23 cellular contexts compared by ENCODE assay signal in the genomic region with DNA sequence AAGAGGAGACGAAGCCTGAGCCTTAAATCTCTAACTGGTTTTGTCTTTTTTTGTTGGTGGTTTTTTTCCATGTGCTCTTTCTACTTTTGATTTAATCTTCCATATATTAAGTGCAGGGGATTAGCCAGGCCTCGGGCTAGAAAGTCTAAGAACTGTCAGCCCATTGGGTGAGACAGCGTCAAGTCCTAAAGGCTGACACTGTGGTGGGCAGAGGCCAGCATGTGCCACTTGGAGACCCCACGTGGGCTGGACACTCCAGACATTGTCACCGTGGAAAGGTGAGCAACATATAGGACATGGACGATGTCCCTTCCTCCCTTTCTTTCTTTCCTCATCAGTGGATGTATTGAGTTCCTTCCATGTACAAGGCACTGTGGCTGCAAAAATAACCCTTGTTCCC.
DNase-seq lines count a peak whose midpoint lies in the region; FAIRE-seq and TF ChIP-seq lines count a peak whose summit lies in the region.
"Had no signal": no experiment of that assay in that cellular context is flagged by ENCODE, and none has a peak within 500 bp of the region (broad histone marks: within the 10 kb centered on the region; RNA-seq: fewer than 3 reads in every experiment).

No MANE protein-coding gene starts in this region.

- no peak overlapping the region for H2AFZ ChIP-seq in neural progenitor cell (replicated peaks)
- H2AFZ ChIP-seq: GM23248 had no signal

- H3K4me3 ChIP-seq in neural progenitor cell (no peak overlapping the region), transverse colon (no peak overlapping the region)
- H3K4me3 ChIP-seq: A549; BLaER1 treated with 17β-estradiol and CSF1 and Interleukin-3, amounts not matched to agents 10 nM and 100 nM; GM23248 had no signal

- in situ Hi-C loops in transverse colon (cut with MboI; ENCODE audit: low pct_ligation_motif_present in 1 of 4, low pct_unique_long_range_greater_than_20kb in 1 of 4, low sequenced_read_pairs in 3 of 4): no loop called here

- DNase-seq in D721Med (ENCODE audit: insufficient read length, low spot score) (no peak), NCI-H82 (lab: John Stamatoyannopoulos, UW) (peak; percentile 77), neural progenitor cell (ENCODE audit: low spot score) (no peak), NCI-H2081 treated with DMSO at 0.1 percent for 48 hours (lab: John Stamatoyannopoulos, UW) (no peak), ureter (ENCODE audit: low spot score) (no peak), transverse colon (no peak)
- DNase-seq: 8988T; ACHN; AML-193; BE2C; CD4-positive, alpha-beta T cell; CD8-positive, alpha-beta memory T cell; DMS53; DMS79 treated with DMSO at 0.1 percent for 48 hours; GF-D8; GM23248; H9 had no signal

- H3K9me3 Mint-ChIP-seq in brain: no peaks in the 10 kb centered on the region
- H3K9me3 Mint-ChIP-seq in neural progenitor cell: no peaks in the 10 kb centered on the region
- H3K9me3 Mint-ChIP-seq: CD4-positive, alpha-beta T cell; CD8-positive, alpha-beta memory T cell; H9 had no signal

- WGBS in transverse colon (ENCODE audit: low coverage in 1 of 2), 2 donors: 90 to 94% methylated on average over 5 to 6 of the region's 6 CpGs

- H3K36me3 Mint-ChIP-seq in brain (peaks cover 3% of the 10 kb centered on the region), neural progenitor cell (no peaks in the 10 kb centered on the region)
- H3K36me3 Mint-ChIP-seq: CD14-positive monocyte; CD8-positive, alpha-beta memory T cell had no signal

- peak; percentile 21 for FAIRE-seq in D721Med (lab: Jason Lieb, UNC)
- FAIRE-seq: A549, GM12891, GM18507 had no signal

- intact Hi-C loops in transverse colon (cut with DNase I; ENCODE audit: low total_unique reads): no loop called here

- peak overlapping the region in 1 of 5 experiments; percentile 36 for H3K4me3 Mint-ChIP-seq in brain
- no peak overlapping the region for H3K4me3 Mint-ChIP-seq in neural progenitor cell
- H3K4me3 Mint-ChIP-seq: CD14-positive monocyte; CD4-positive, alpha-beta T cell; CD8-positive, alpha-beta memory T cell; H9 had no signal

- H3K4me2 ChIP-seq in neural progenitor cell: peak overlapping the region; percentile 15
- H3K4me2 ChIP-seq: A549; BLaER1 treated with 17β-estradiol and CSF1 and Interleukin-3, amounts not matched to agents 10 nM and 100 nM had no signal

- TF ChIP-seq CTCF in D721Med (IDR thresholded peaks at IDR 0.05; ENCODE audit: insufficient read depth, missing control alignments) (no peak), brain (conservative IDR thresholded peaks at IDR 0.05) (no peak), neural progenitor cell (IDR thresholded peaks at IDR 0.05) (no peak), transverse colon (IDR thresholded peaks at IDR 0.05) (no peak)

- H3K36me3 ChIP-seq in neural progenitor cell (no peaks in the 10 kb centered on the region), transverse colon (no peaks in the 10 kb centered on the region)
- H3K36me3 ChIP-seq: BE2C; BLaER1 treated with 17β-estradiol and CSF1 and Interleukin-3, amounts not matched to agents 10 nM and 100 nM had no signal

- H3K79me2 ChIP-seq in neural progenitor cell (ENCODE audit: low read depth): no peaks in the 10 kb centered on the region

- H3K27ac Mint-ChIP-seq in brain: peak overlapping the region in 4 of 5 experiments; percentile 64 to 81 (median 69)
- H3K27ac Mint-ChIP-seq in neural progenitor cell: no peak overlapping the region
- H3K27ac Mint-ChIP-seq: CD14-positive monocyte; CD4-positive, alpha-beta T cell; CD8-positive, alpha-beta memory T cell had no signal

- H3K9me3 ChIP-seq in neural progenitor cell (ENCODE audit: low read depth) (no peaks in the 10 kb centered on the region), transverse colon (no peaks in the 10 kb centered on the region)
- H3K9me3 ChIP-seq: A549, BE2C had no signal

- H3K27ac ChIP-seq in neural progenitor cell (no peak overlapping the region), transverse colon (no peak overlapping the region)
- H3K27ac ChIP-seq: A549; BLaER1 treated with 17β-estradiol and CSF1 and Interleukin-3, amounts not matched to agents 10 nM and 100 nM; GM23248 had no signal

- H3K27me3 Mint-ChIP-seq in brain: no peaks in the 10 kb centered on the region
- H3K27me3 Mint-ChIP-seq in neural progenitor cell (ENCODE audit: insufficient read depth, low read depth): peaks cover 4% of the 10 kb centered on the region

- no peaks in the 10 kb centered on the region for H3K27me3 ChIP-seq in neural progenitor cell
- H3K27me3 ChIP-seq in transverse colon: no peaks in the 10 kb centered on the region
- H3K27me3 ChIP-seq: BE2C; BLaER1 treated with 17β-estradiol and CSF1 and Interleukin-3, amounts not matched to agents 10 nM and 100 nM had no signal

- H3K4me1 ChIP-seq in neural progenitor cell (peaks cover 30% of the 10 kb centered on the region), transverse colon (no peaks in the 10 kb centered on the region)
- H3K4me1 ChIP-seq: A549 had no signal

- no peak overlapping the region for H3K9ac ChIP-seq in neural progenitor cell
- H3K9ac ChIP-seq: BLaER1 treated with 17β-estradiol and CSF1 and Interleukin-3, amounts not matched to agents 10 nM and 100 nM; GM23248 had no signal

- no peaks in the 10 kb centered on the region for H4K20me1 ChIP-seq in neural progenitor cell (ENCODE audit: low read depth)
- H4K20me1 ChIP-seq: BLaER1 treated with 17β-estradiol and CSF1 and Interleukin-3, amounts not matched to agents 10 nM and 100 nM had no signal

- TF ChIP-seq EP300 in transverse colon (IDR thresholded peaks at IDR 0.05; ENCODE audit: low read depth): no peak

- H3K4me1 Mint-ChIP-seq in brain (peaks cover 61% of the 10 kb centered on the region), neural progenitor cell (peaks cover 42% of the 10 kb centered on the region)
- H3K4me1 Mint-ChIP-seq: CD14-positive monocyte; CD8-positive, alpha-beta memory T cell had no signal

- no peaks in the 10 kb centered on the region for H3F3A ChIP-seq in neural progenitor cell (ENCODE audit: low read depth)

- no peak for TF ChIP-seq POLR2A in transverse colon (IDR thresholded peaks at IDR 0.05)
